Comparison of ENCODE assay signal across 8 cellular contexts in the genomic region with DNA sequence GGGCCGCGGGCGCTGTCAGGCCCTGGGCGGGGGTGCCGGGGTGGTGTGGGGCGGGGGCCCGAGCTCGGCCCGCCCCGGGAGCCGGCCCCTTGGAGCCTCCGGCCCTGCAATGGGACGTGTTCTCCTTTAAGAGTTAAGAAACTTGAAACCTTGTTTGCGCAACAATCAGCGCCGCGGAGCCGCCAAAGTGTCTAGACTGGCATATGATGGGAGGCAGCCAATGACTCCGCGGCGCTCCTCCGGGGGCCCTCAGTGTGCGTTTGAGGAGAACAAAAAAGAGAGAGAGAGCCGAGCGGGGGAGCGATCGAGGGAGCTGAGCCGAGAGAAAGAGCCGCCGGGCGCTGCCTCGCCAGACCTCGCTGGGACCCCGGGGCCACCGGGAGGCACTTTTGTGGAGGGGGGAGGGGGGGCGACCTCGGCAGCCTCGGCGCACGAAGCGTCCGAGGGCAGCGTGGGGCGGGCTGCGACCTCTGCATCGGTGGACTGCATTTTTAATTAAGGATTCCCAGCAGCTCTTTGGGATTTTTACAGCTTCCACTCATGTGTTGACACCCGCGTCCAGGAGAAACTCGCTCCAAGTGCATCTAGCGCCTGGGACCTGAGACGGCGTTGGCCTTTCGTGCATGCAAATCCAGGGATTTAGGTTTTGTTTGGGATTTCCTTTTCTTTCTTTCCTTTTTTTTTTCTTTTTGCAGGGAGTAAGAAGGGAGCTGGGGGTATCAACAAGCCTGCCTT. TPM values are rescaled to one million over a fixed set of nuclear protein-coding genes. Genes with fewer than 3 reads are reported as not detected.
DNase-seq lines count a peak whose midpoint lies in the region; ATAC-seq, FAIRE-seq and TF ChIP-seq lines count a peak whose summit lies in the region.

A gene (plus strand): TSS at position 202 of the 735 bp plus-strand sequence. CDS start 1,023 bp downstream, outside the sequence.

- H3K4me1 Mint-ChIP-seq in naive thymus-derived CD8-positive, alpha-beta T cell: peaks cover 7 to 19% (median 14%) of the 10 kb centered on the region in 4 donors
- H3K4me1 Mint-ChIP-seq in stimulated activated effector memory CD8-positive, alpha-beta T cell treated with anti-CD3 and anti-CD28 coated beads, Interleukin-12 subunit alpha, Interleukin-12 subunit beta, amount 100 ng/mL, for 72 hours: peaks cover 26% of the 10 kb centered on the region

- peak; percentile 70 for FAIRE-seq in GM18507 (lab: Jason Lieb, UNC)

- peak; percentile 55 to 64 for ATAC-seq in naive thymus-derived CD8-positive, alpha-beta T cell
- ATAC-seq in stimulated activated effector memory CD8-positive, alpha-beta T cell treated with anti-CD3 and anti-CD28 coated beads, Interleukin-12 subunit alpha, Interleukin-12 subunit beta, amount 100 ng/mL, for 72 hours: peak; percentile 58
- no peak for ATAC-seq in HG02973 (IDR thresholded peaks at IDR 0.05; ENCODE audit: unreplicated experiment)

- H3K27me3 Mint-ChIP-seq in naive thymus-derived CD8-positive, alpha-beta T cell: peaks cover 4 to 29% (median 14%) of the 10 kb centered on the region in 5 donors

- no peaks in the 10 kb centered on the region for H3K9me3 Mint-ChIP-seq in naive thymus-derived CD8-positive, alpha-beta T cell
- H3K9me3 Mint-ChIP-seq in stimulated activated effector memory CD8-positive, alpha-beta T cell treated with anti-CD3 and anti-CD28 coated beads, Interleukin-12 subunit alpha, Interleukin-12 subunit beta, amount 100 ng/mL, for 72 hours: no peaks in the 10 kb centered on the region

- H3K36me3 Mint-ChIP-seq in naive thymus-derived CD8-positive, alpha-beta T cell: peaks cover 0 to 3% (median 0%) of the 10 kb centered on the region in 3 donors
- peaks cover 6% of the 10 kb centered on the region for H3K36me3 Mint-ChIP-seq in stimulated activated effector memory CD8-positive, alpha-beta T cell treated with anti-CD3 and anti-CD28 coated beads, Interleukin-12 subunit alpha, Interleukin-12 subunit beta, amount 100 ng/mL, for 72 hours

- POLR2A ChIA-PET in naive thymus-derived CD8-positive, alpha-beta T cell (lab: Charles Lee): interaction anchor here (0.6 to 2.4 kb wide), 4 partner anchors 9 to 1810 kb away, joined by 3 to 17 read pairs (median 4); no protein-coding TSS in a partner anchor

- TF ChIP-seq CTCF in fibroblast of pulmonary artery (IDR thresholded peaks at IDR 0.05; ENCODE audit: low read length, missing control alignments): no peak

- DNase-seq in GM18507 (ENCODE audit: extremely low spot score, insufficient read length, low read depth) (peak; percentile 50), M059J (ENCODE audit: low read depth) (peak; percentile 99), SHP77 (lab: John Stamatoyannopoulos, UW) (peak; percentile 45 to 57), fibroblast of pulmonary artery (ENCODE audit: low read depth) (peak; percentile 99)
- peak; percentile 33 for DNase-seq in activated T-helper 9 cell treated with anti-CD3 and anti-CD28 coated beads, Interleukin-2, amount 50 U/mL, for 16 hours (ENCODE audit: low read depth)
- peak; percentile 53 to 86 (median 64) for DNase-seq in naive thymus-derived CD8-positive, alpha-beta T cell
- peak; percentile 38 to 85 for DNase-seq in stimulated activated effector memory CD8-positive, alpha-beta T cell treated with anti-CD3 and anti-CD28 coated beads, Interleukin-12 subunit alpha, Interleukin-12 subunit beta, amount 100 ng/mL, for 72 hours (ENCODE audit: low spot score in 2 of 2)

- peak within 1 kb of the TSS; percentile 87 to 94 (median 92) for H3K4me3 Mint-ChIP-seq in naive thymus-derived CD8-positive, alpha-beta T cell
- peak within 1 kb of the TSS; percentile 90 for H3K4me3 Mint-ChIP-seq in stimulated activated effector memory CD8-positive, alpha-beta T cell treated with anti-CD3 and anti-CD28 coated beads, Interleukin-12 subunit alpha, Interleukin-12 subunit beta, amount 100 ng/mL, for 72 hours

- peak within 1 kb of the TSS in 9 of 10 donors; percentile 51 to 92 (median 82) for H3K27ac Mint-ChIP-seq in naive thymus-derived CD8-positive, alpha-beta T cell
- H3K27ac Mint-ChIP-seq in stimulated activated effector memory CD8-positive, alpha-beta T cell treated with anti-CD3 and anti-CD28 coated beads, Interleukin-12 subunit alpha, Interleukin-12 subunit beta, amount 100 ng/mL, for 72 hours: no peak within 1 kb of the TSS

- peak within 1 kb of the TSS; percentile 90 for H3K4me3 ChIP-seq in fibroblast of pulmonary artery (replicated peaks; ENCODE audit: low read depth, low read length)

RNA-seq across cellular contexts. Expression of the gene that starts here (rescaled TPM):
- 8.0 and 12.7 TPM in 2 replicates for total RNA-seq in M059J (2014; rRNA removed; shearing (Covaris generic))
- total RNA-seq in naive thymus-derived CD8-positive, alpha-beta T cell: under 1 TPM; 0.08 to 0.16 TPM
- not detected for polyA plus RNA-seq in naive thymus-derived CD8-positive, alpha-beta T cell

Comparison
In these comparisons a context has a peak if more than half of its experiments do, and no peak if none do; other contexts are left out.
1. Peak in DNase-seq and ATAC-seq in naive thymus-derived CD8-positive, alpha-beta T cell; RNA of the gene not detected or under 1 TPM.
2. DNase-seq: peak in every context shown above with its lines; median percentile 99 in M059J; 99 in fibroblast of pulmonary artery; 64 in naive thymus-derived CD8-positive, alpha-beta T cell; 62 in stimulated activated effector memory CD8-positive, alpha-beta T cell treated with anti-CD3 and anti-CD28 coated beads, Interleukin-12 subunit alpha, Interleukin-12 subunit beta, amount 100 ng/mL, for 72 hours; 51 in SHP77; 50 in GM18507; 33 in activated T-helper 9 cell treated with anti-CD3 and anti-CD28 coated beads, Interleukin-2, amount 50 U/mL, for 16 hours.